ENCODE assay signal across 16 cellular contexts in genomic region chr7:14835399-14835798, GRCh38.
DNase-seq lines count a peak whose midpoint lies in the region; ATAC-seq and TF ChIP-seq lines count a peak whose summit lies in the region.
"Had no signal": no experiment of that assay in that cellular context is flagged by ENCODE, and none has a peak within 500 bp of the region (broad histone marks: within the 10 kb centered on the region; RNA-seq: fewer than 3 reads in every experiment).

No MANE protein-coding gene starts in this region.

- no peak overlapping the region for H4K5ac ChIP-seq in H9 (ENCODE audit: insufficient read length, low read depth, low read length)

- no peak overlapping the region for H4K91ac ChIP-seq in H9 (ENCODE audit: insufficient read length, low read depth, low read length)

- H3K9me3 Mint-ChIP-seq in H9 = peaks cover 2 to 4% of the 10 kb centered on the region in 2 experiments; a peak in 2 of 5 replicates
- H3K9me3 Mint-ChIP-seq in neural progenitor cell = peaks cover 2% of the 10 kb centered on the region
- H3K9me3 Mint-ChIP-seq in activated naive CD4-positive, alpha-beta T cell treated with anti-CD3 and anti-CD28 coated beads for 36 hours = peaks cover 2% of the 10 kb centered on the region
- H3K9me3 Mint-ChIP-seq: T-helper 1 cell treated with Interleukin-12 subunit alpha and Interleukin-12 subunit beta and Interleukin-4 antibody, amounts not matched to agents 30 μg/mL and 1 μg/mL, for 36 hours had no signal

- H2AFZ ChIP-seq in H9 (ENCODE audit: low read length) (no peak overlapping the region), neural progenitor cell (replicated peaks) (no peak overlapping the region)

- no peak for TF ChIP-seq CTCF in H9 (conservative IDR thresholded peaks at IDR 0.05)
- no peak for TF ChIP-seq CTCF in neural progenitor cell (IDR thresholded peaks at IDR 0.05)
- no peak for TF ChIP-seq CTCF in WERI-Rb-1 (IDR thresholded peaks at IDR 0.05; ENCODE audit: low read depth, low read length)

- H2BK12ac ChIP-seq in H9 (ENCODE audit: insufficient read length, low read depth, low read length) = peak overlapping the region; percentile 57

- no peaks in the 10 kb centered on the region for H3K79me1 ChIP-seq in H9 (ENCODE audit: insufficient read depth, low read depth, low read length, poor library complexity, severe bottlenecking)

- no peaks in the 10 kb centered on the region for H3K36me3 ChIP-seq in SJCRH30
- H3K36me3 ChIP-seq in neural progenitor cell = no peaks in the 10 kb centered on the region
- no peaks in the 10 kb centered on the region for H3K36me3 ChIP-seq in WERI-Rb-1
- H3K36me3 ChIP-seq: BLaER1, esophagus muscularis mucosa, stomach had no signal

- H4K8ac ChIP-seq in H9 (replicated peaks; ENCODE audit: insufficient read length, low read depth, low read length) = no peak overlapping the region

- H3K9ac ChIP-seq in H9 (ENCODE audit: extremely low read depth, insufficient read length, low read length) (no peak overlapping the region), neural progenitor cell (no peak overlapping the region)
- H3K9ac ChIP-seq: BLaER1 had no signal

- no peak overlapping the region for H3K4ac ChIP-seq in H9 (ENCODE audit: low read depth, low read length)

- no peaks in the 10 kb centered on the region for H3K23me2 ChIP-seq in H9 (ENCODE audit: insufficient read length, low read depth, low read length, poor library complexity, severe bottlenecking)

- H3K36me3 Mint-ChIP-seq in H9 (ENCODE audit: insufficient read depth in 1 of 3, low read depth in 3 of 3) (peaks cover 0 to 11% (median 9%) of the 10 kb centered on the region in 3 experiments; a peak in 5 of 7 replicates), neural progenitor cell (no peaks in the 10 kb centered on the region)
- H3K36me3 Mint-ChIP-seq in activated naive CD4-positive, alpha-beta T cell treated with anti-CD3 and anti-CD28 coated beads for 36 hours (ENCODE audit: low read depth) = no peaks in the 10 kb centered on the region
- H3K36me3 Mint-ChIP-seq: natural killer cell had no signal

- H3K9me3 ChIP-seq in H9 (ENCODE audit: control insufficient read depth, low read depth, low read length) = no peaks in the 10 kb centered on the region
- H3K9me3 ChIP-seq in SJCRH30 (replicated peaks) = no peaks in the 10 kb centered on the region
- no peaks in the 10 kb centered on the region for H3K9me3 ChIP-seq in neural progenitor cell (ENCODE audit: low read depth)
- H3K9me3 ChIP-seq in WERI-Rb-1 (ENCODE audit: severe bottlenecking) = no peaks in the 10 kb centered on the region
- H3K9me3 ChIP-seq: BLaER1, esophagus muscularis mucosa, stomach had no signal

- H2BK15ac ChIP-seq in H9 (ENCODE audit: low read depth, low read length) = no peak overlapping the region

- no CpG with 5 or more reads among the region's 5 CpGs for WGBS in H9 (ENCODE audit: extremely low coverage, insufficient read length, low lambda C conversion rate)

- no peak for ATAC-seq in HG02885 (IDR thresholded peaks at IDR 0.05; ENCODE audit: poor library complexity, unreplicated experiment)
- ATAC-seq: natural killer cell had no signal

- no peak overlapping the region for H2BK20ac ChIP-seq in H9 (ENCODE audit: low read depth, low read length, poor library complexity, severe bottlenecking)

- H3K79me2 ChIP-seq in H9 (ENCODE audit: insufficient read depth, low read length) = no peaks in the 10 kb centered on the region
- H3K79me2 ChIP-seq in neural progenitor cell (ENCODE audit: low read depth) = no peaks in the 10 kb centered on the region

- H3K4me1 ChIP-seq in H9 (ENCODE audit: insufficient read depth, low read length) (peaks cover 13% of the 10 kb centered on the region), SJCRH30 (peaks cover 20% of the 10 kb centered on the region), neural progenitor cell (peaks cover 27% of the 10 kb centered on the region)
- H3K4me1 ChIP-seq: BLaER1 had no signal

- CTCF ChIA-PET in activated naive CD4-positive, alpha-beta T cell treated with anti-CD3 and anti-CD28 coated beads for 36 hours (lab: Charles Lee) = no interaction called here

- no peak for DNase-seq in H9
- DNase-seq in NCI-H2081 (lab: John Stamatoyannopoulos, UW) = peak; percentile 94 to 99
- no peak for DNase-seq in SJCRH30
- DNase-seq in neural progenitor cell (ENCODE audit: low spot score) = no peak
- no peak for DNase-seq in WERI-Rb-1
- DNase-seq in NAMALWA (ENCODE audit: low spot score) = no peak
- no peak for DNase-seq in activated naive CD4-positive, alpha-beta T cell treated with anti-CD3 and anti-CD28 coated beads for 36 hours
- DNase-seq: activated CD4-positive, alpha-beta T cell treated with anti-CD3 and anti-CD28 coated beads for 1 hour; H7; natural killer cell; stomach had no signal

- no peak overlapping the region for H3K4me2 ChIP-seq in H9 (ENCODE audit: insufficient read depth, insufficient read length, low read length)
- H3K4me2 ChIP-seq in neural progenitor cell = peak overlapping the region; percentile 48
- H3K4me2 ChIP-seq: BLaER1 had no signal

- peak overlapping the region; percentile 50 for H2AK5ac ChIP-seq in H9 (ENCODE audit: insufficient read length, low read length)

- no peak overlapping the region for H3K4me3 ChIP-seq in SJCRH30
- no peak overlapping the region for H3K4me3 ChIP-seq in neural progenitor cell
- no peak overlapping the region for H3K4me3 ChIP-seq in WERI-Rb-1 (ENCODE audit: low read depth, low read length)
- H3K4me3 ChIP-seq: BLaER1, esophagus muscularis mucosa, stomach had no signal

- H3K27me3 ChIP-seq in H9 (ENCODE audit: insufficient read depth, low read length) = no peaks in the 10 kb centered on the region
- H3K27me3 ChIP-seq in SJCRH30 = no peaks in the 10 kb centered on the region
- H3K27me3 ChIP-seq in neural progenitor cell = no peaks in the 10 kb centered on the region
- no peaks in the 10 kb centered on the region for H3K27me3 ChIP-seq in WERI-Rb-1 (ENCODE audit: insufficient read depth, low read depth, severe bottlenecking)
- H3K27me3 ChIP-seq: BLaER1, esophagus muscularis mucosa, stomach had no signal

- H3K4me1 Mint-ChIP-seq in H9 = peaks cover 47 to 50% of the 10 kb centered on the region in 2 experiments
- peaks cover 17% of the 10 kb centered on the region for H3K4me1 Mint-ChIP-seq in neural progenitor cell
- no peaks in the 10 kb centered on the region for H3K4me1 Mint-ChIP-seq in activated naive CD4-positive, alpha-beta T cell treated with anti-CD3 and anti-CD28 coated beads for 36 hours (ENCODE audit: low read depth)
- H3K4me1 Mint-ChIP-seq: natural killer cell had no signal

- no peak overlapping the region for H2BK5ac ChIP-seq in H9 (ENCODE audit: insufficient read length, low read length)

- no peak overlapping the region for H3K23ac ChIP-seq in H9 (ENCODE audit: insufficient read length, low read depth, low read length)

- no peak overlapping the region for H3K14ac ChIP-seq in H9 (ENCODE audit: insufficient read depth, low read length)

- H3K18ac ChIP-seq in H9 (ENCODE audit: insufficient read length, low read depth, low read length) = no peak overlapping the region

- no peak overlapping the region for H2BK120ac ChIP-seq in H9 (ENCODE audit: low read depth, low read length, poor library complexity, severe bottlenecking)

- H3K56ac ChIP-seq in H9 (ENCODE audit: insufficient read length, low read depth, low read length) = no peak overlapping the region

- H3K27ac Mint-ChIP-seq in H9 = peak overlapping the region in 2 of 3 experiments; percentile 66 to 72; a peak in 3 of 7 replicates
- H3K27ac Mint-ChIP-seq in neural progenitor cell = no peak overlapping the region
- no peak overlapping the region for H3K27ac Mint-ChIP-seq in activated naive CD4-positive, alpha-beta T cell treated with anti-CD3 and anti-CD28 coated beads for 36 hours
- H3K27ac Mint-ChIP-seq: dendritic cell treated with granulocyte-macrophage colony-stimulating factor and Interleukin-4, amounts not matched to agents 40 ng/mL and 50 ng/mL, for 4 days; natural killer cell; T-helper 1 cell treated with Interleukin-12 subunit alpha and Interleukin-12 subunit beta and Interleukin-4 antibody, amounts not matched to agents 30 μg/mL and 1 μg/mL, for 36 hours had no signal

- no peak overlapping the region for H3K4me3 Mint-ChIP-seq in H9
- no peak overlapping the region for H3K4me3 Mint-ChIP-seq in neural progenitor cell
- no peak overlapping the region for H3K4me3 Mint-ChIP-seq in activated naive CD4-positive, alpha-beta T cell treated with anti-CD3 and anti-CD28 coated beads for 36 hours
- H3K4me3 Mint-ChIP-seq: dendritic cell treated with granulocyte-macrophage colony-stimulating factor and Interleukin-4, amounts not matched to agents 40 ng/mL and 50 ng/mL, for 4 days; natural killer cell; T-helper 1 cell treated with Interleukin-12 subunit alpha and Interleukin-12 subunit beta and Interleukin-4 antibody, amounts not matched to agents 30 μg/mL and 1 μg/mL, for 36 hours had no signal

- no peaks in the 10 kb centered on the region for H3K27me3 Mint-ChIP-seq in H9 (ENCODE audit: low read depth)
- no peaks in the 10 kb centered on the region for H3K27me3 Mint-ChIP-seq in neural progenitor cell (ENCODE audit: insufficient read depth, low read depth)
- no peaks in the 10 kb centered on the region for H3K27me3 Mint-ChIP-seq in activated naive CD4-positive, alpha-beta T cell treated with anti-CD3 and anti-CD28 coated beads for 36 hours (ENCODE audit: low read depth)
- H3K27me3 Mint-ChIP-seq: dendritic cell treated with granulocyte-macrophage colony-stimulating factor and Interleukin-4, amounts not matched to agents 40 ng/mL and 50 ng/mL, for 4 days had no signal

- H3K27ac ChIP-seq in H9 (ENCODE audit: insufficient read length, low read depth, low read length) (peak overlapping the region; percentile 68), SJCRH30 (peak overlapping the region; percentile 36), neural progenitor cell (no peak overlapping the region), WERI-Rb-1 (no peak overlapping the region)
- H3K27ac ChIP-seq: BLaER1, esophagus muscularis mucosa, stomach had no signal

- no peak overlapping the region for H3T11ph ChIP-seq in H9 (ENCODE audit: low read length)

- peaks cover 5% of the 10 kb centered on the region for H3F3A ChIP-seq in neural progenitor cell (ENCODE audit: low read depth)

- no peaks in the 10 kb centered on the region for H4K20me1 ChIP-seq in H9 (ENCODE audit: control insufficient read depth, insufficient read depth, insufficient read length)
- H4K20me1 ChIP-seq in neural progenitor cell (ENCODE audit: low read depth) = no peaks in the 10 kb centered on the region
- H4K20me1 ChIP-seq: BLaER1 had no signal

- intact Hi-C loops in activated naive CD4-positive, alpha-beta T cell treated with anti-CD3 and anti-CD28 coated beads for 36 hours (cut with micrococcal nuclease) = no loop called here

Comparison
In these comparisons a context has a peak if more than half of its experiments do, and no peak if none do; other contexts are left out.
1. DNase-seq: peak in NCI-H2081 (2 of 2); none in H9 (single experiment), SJCRH30 (0 of 2), neural progenitor cell (single experiment), WERI-Rb-1 (single experiment), NAMALWA (single experiment) and activated naive CD4-positive, alpha-beta T cell treated with anti-CD3 and anti-CD28 coated beads for 36 hours (single experiment).
2. H3K27ac ChIP-seq: peak in H9 (single experiment) and SJCRH30 (single experiment); none in neural progenitor cell (single experiment) and WERI-Rb-1 (single experiment).
3. H3K27ac Mint-ChIP-seq: peak in H9 (2 of 3); none in neural progenitor cell (single experiment) and activated naive CD4-positive, alpha-beta T cell treated with anti-CD3 and anti-CD28 coated beads for 36 hours (single experiment).